In genomic region chr2:141137121-141137693, GRCh38 we compare ENCODE assay signal across 1 cellular context.
TF ChIP-seq lines count a peak whose summit lies in the region.

No MANE protein-coding gene starts in this region.

TF ChIP-seq in SK-N-SH treated with all-trans-retinoic acid at 6 μM for 48 hours, 23 proteins besides CTCF, POLR2A, EP300 and RAD21 (continued from another document):
- TF ChIP-seq POU6F1 (CRISPR knock-in tag; IDR thresholded peaks at IDR 0.05; ENCODE audit: borderline replicate concordance, low read depth) (no peak), PPARA (CRISPR knock-in tag; IDR thresholded peaks at IDR 0.05; ENCODE audit: borderline replicate concordance) (no peak), ARNTL (CRISPR knock-in tag; IDR thresholded peaks at IDR 0.05; ENCODE audit: borderline replicate concordance, low read depth) (no peak), ESRRG (CRISPR knock-in tag; IDR thresholded peaks at IDR 0.05) (no peak), ISL1 (CRISPR knock-in tag; IDR thresholded peaks at IDR 0.05) (peak; percentile 21; the same call in 1 of the 2 replicates), ZFP30 (CRISPR knock-in tag; IDR thresholded peaks at IDR 0.05) (no peak), CSDC2 (CRISPR knock-in tag; IDR thresholded peaks at IDR 0.05) (no peak), ZNF8 (CRISPR knock-in tag; IDR thresholded peaks at IDR 0.05) (no peak), ZNF565 (CRISPR knock-in tag; conservative IDR thresholded peaks at IDR 0.05; ENCODE audit: low read depth) (no peak), SNAI2 (CRISPR knock-in tag; IDR thresholded peaks at IDR 0.05) (no peak), PATZ1 (CRISPR knock-in tag; IDR thresholded peaks at IDR 0.05; ENCODE audit: borderline replicate concordance) (no peak), OSR1 (CRISPR knock-in tag; IDR thresholded peaks at IDR 0.05) (no peak)
